Comparison of ENCODE assay signal across 1 cellular context in genomic region chr3:38165722-38166387, GRCh38.
TF ChIP-seq lines count a peak whose summit lies in the region.

No MANE protein-coding gene starts in this region.

TF ChIP-seq in K562, 482 proteins besides CTCF, POLR2A, EP300 and RAD21 (continued from another document and continues in another):
- TF ChIP-seq ZSCAN29 (IDR thresholded peaks at IDR 0.05) (no peak), DNMT1 (IDR thresholded peaks at IDR 0.05) (0 out of 2 replicates have a peak, but pooled peaks have one; percentile 36), BRD9 (IDR thresholded peaks at IDR 0.05; ENCODE audit: low read depth, partially characterized antibody) (no peak), CHAMP1 (IDR thresholded peaks at IDR 0.05) (no peak), DEAF1 (CRISPR knock-in tag; IDR thresholded peaks at IDR 0.05) (no peak), MAFG (tag; conservative IDR thresholded peaks at IDR 0.05) (no peak), PURB (CRISPR knock-in tag; IDR thresholded peaks at IDR 0.05; ENCODE audit: low read depth) (no peak), NELFE (IDR thresholded peaks at IDR 0.05; ENCODE audit: insufficient read depth, insufficient read length) (no peak), HLTF (IDR thresholded peaks at IDR 0.05) (no peak), THAP7 (CRISPR knock-in tag; IDR thresholded peaks at IDR 0.05) (no peak), PHF21A (IDR thresholded peaks at IDR 0.05; ENCODE audit: borderline replicate concordance, low read depth) (no peak), RFX5 (IDR thresholded peaks at IDR 0.05; ENCODE audit: low read depth, low read length) (no peak), HMGN3 (IDR thresholded peaks at IDR 0.05; ENCODE audit: borderline replicate concordance, extremely low read depth, insufficient read length, low read depth, low read length) (peak; percentile 58), CEBPG (CRISPR knock-in tag; IDR thresholded peaks at IDR 0.05) (no peak), CEBPG (tag; conservative IDR thresholded peaks at IDR 0.05 in 1 of 2, IDR thresholded peaks at IDR 0.05 in 1 of 2) (no peak), SAFB (IDR thresholded peaks at IDR 0.05; ENCODE audit: borderline replicate concordance, low read depth, low read length) (peak; percentile 5; the same call in 1 of the 2 replicates), KLF10 (CRISPR knock-in tag; IDR thresholded peaks at IDR 0.05) (no peak), HMBOX1 (IDR thresholded peaks at IDR 0.05) (no peak), NR2C1 (IDR thresholded peaks at IDR 0.05) (no peak), NR2C1 (tag; IDR thresholded peaks at IDR 0.05) (no peak), LEF1 (IDR thresholded peaks at IDR 0.05) (no peak), NFIC (IDR thresholded peaks at IDR 0.05) (no peak), SREBF1 (IDR thresholded peaks at IDR 0.05; ENCODE audit: borderline replicate concordance, low read depth, low read length) (no peak), CTBP1 (IDR thresholded peaks at IDR 0.05; ENCODE audit: borderline replicate concordance) (0 out of 2 replicates have a peak, but pooled peaks have one; percentile 70), RBM17 (IDR thresholded peaks at IDR 0.05; ENCODE audit: borderline replicate concordance, low read depth, low read length) (no peak), HDGF (IDR thresholded peaks at IDR 0.05) (no peak), GATA2 (CRISPR knock-in tag; IDR thresholded peaks at IDR 0.05) (no peak), MYC (IDR thresholded peaks at IDR 0.05; ENCODE audit: low read depth, low read length) (no peak; the same call in 1 of the 2 replicates), MYC (CRISPR knock-in tag; IDR thresholded peaks at IDR 0.05; ENCODE audit: borderline replicate concordance, low read depth) (no peak), GABPB2 (CRISPR knock-in tag; conservative IDR thresholded peaks at IDR 0.05) (no peak), ZNF124 (CRISPR knock-in tag; IDR thresholded peaks at IDR 0.05) (peak; percentile 64; the same call in 1 of the 2 replicates), CAMTA2 (CRISPR knock-in tag; conservative IDR thresholded peaks at IDR 0.05) (no peak), GMEB1 (CRISPR knock-in tag; IDR thresholded peaks at IDR 0.05) (no peak), ETS1 (conservative IDR thresholded peaks at IDR 0.05; ENCODE audit: control insufficient read depth, low read depth, low read length) (peak; percentile 33; the same call in 1 of the 2 replicates), KLF6 (CRISPR knock-in tag; IDR thresholded peaks at IDR 0.05; ENCODE audit: borderline replicate concordance) (no peak), CEBPB (tag; IDR thresholded peaks at IDR 0.05) (no peak), HEY1 (CRISPR knock-in tag; IDR thresholded peaks at IDR 0.05; ENCODE audit: borderline replicate concordance) (no peak), ZNF121 (CRISPR knock-in tag; conservative IDR thresholded peaks at IDR 0.05) (no peak), ZNF57 (CRISPR knock-in tag; IDR thresholded peaks at IDR 0.05) (no peak), ZNF407 (IDR thresholded peaks at IDR 0.05; ENCODE audit: low read depth) (no peak), YY1 (IDR thresholded peaks at IDR 0.05; ENCODE audit: borderline replicate concordance in 1 of 3, control insufficient read depth in 1 of 3, extremely low read depth in 1 of 3, insufficient read depth in 3 of 3, insufficient read length in 1 of 3, insufficient replicate concordance in 2 of 3, low read depth in 1 of 3, low read length in 2 of 3) (peak in 1 of 3 experiments; percentile 52), NFIX (CRISPR knock-in tag; IDR thresholded peaks at IDR 0.05; ENCODE audit: low read depth) (no peak), HMGXB4 (CRISPR knock-in tag; IDR thresholded peaks at IDR 0.05) (no peak; the same call in 1 of the 2 replicates)
- TF ChIP-seq, protein P1, sequence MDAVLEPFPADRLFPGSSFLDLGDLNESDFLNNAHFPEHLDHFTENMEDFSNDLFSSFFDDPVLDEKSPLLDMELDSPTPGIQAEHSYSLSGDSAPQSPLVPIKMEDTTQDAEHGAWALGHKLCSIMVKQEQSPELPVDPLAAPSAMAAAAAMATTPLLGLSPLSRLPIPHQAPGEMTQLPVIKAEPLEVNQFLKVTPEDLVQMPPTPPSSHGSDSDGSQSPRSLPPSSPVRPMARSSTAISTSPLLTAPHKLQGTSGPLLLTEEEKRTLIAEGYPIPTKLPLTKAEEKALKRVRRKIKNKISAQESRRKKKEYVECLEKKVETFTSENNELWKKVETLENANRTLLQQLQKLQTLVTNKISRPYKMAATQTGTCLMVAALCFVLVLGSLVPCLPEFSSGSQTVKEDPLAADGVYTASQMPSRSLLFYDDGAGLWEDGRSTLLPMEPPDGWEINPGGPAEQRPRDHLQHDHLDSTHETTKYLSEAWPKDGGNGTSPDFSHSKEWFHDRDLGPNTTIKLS (IDR thresholded peaks at IDR 0.05; ENCODE audit: borderline replicate concordance, low read depth), result 0 out of 2 replicates have a peak, but pooled peaks have one; percentile 0
